ENCODE assay signal across 14 cellular contexts in the genomic region with DNA sequence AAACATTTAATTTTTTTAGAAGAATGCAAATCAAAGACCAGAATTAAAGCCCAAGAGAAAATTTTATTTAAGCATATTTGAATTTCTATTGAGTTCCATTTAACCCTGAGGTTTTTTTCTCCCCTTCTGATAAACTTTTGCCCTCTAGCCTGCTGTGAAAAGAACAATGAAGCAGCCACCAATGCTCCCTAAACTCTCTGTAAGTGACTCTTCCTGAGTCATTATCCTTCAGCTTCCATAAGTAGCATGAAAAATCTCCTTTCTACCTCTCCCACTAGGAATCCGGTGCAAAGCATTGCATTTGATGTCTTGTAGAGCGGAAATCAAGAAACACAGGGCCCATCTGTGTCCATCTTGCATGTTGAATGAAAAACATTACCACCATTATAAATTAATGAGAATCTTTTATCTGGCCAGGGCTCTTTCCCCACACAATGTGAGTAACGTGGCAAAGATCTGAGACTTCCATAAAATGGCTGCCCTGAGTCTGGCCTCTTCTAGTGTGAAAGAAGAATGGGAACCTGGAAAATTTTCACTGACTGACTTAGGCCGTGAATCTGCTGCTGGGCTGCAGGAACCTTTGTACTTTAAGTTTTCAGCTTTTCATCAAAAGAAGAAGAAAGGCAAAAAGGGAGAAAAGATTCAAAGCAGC.
"Had no signal": no experiment of that assay in that cellular context is flagged by ENCODE, and none has a peak within 500 bp of the region (broad histone marks: within the 10 kb centered on the region; RNA-seq: fewer than 3 reads in every experiment).

No MANE protein-coding gene starts in this region.

- H3K9me3 ChIP-seq: esophagus muscularis mucosa, mucosa of descending colon, sigmoid colon had no signal

- H3K27me3 ChIP-seq: esophagus muscularis mucosa, sigmoid colon had no signal

- DNase-seq: activated CD4-positive, alpha-beta T cell treated with anti-CD3 and anti-CD28 coated beads, Interleukin-2, amount 50 U/mL, for 4 hours; activated T-cell treated with anti-CD3 and anti-CD28 coated beads, Interleukin-2, amount 50 U/mL, for 1 hour; cortex of kidney; glutamatergic neuron; mucosa of descending colon; naive thymus-derived CD8-positive, alpha-beta T cell; sigmoid colon; stimulated activated CD4-positive, alpha-beta T cell treated with anti-CD3 and anti-CD28 coated beads, Interleukin-12 subunit alpha, Interleukin-12 subunit beta, amount 100 ng/mL, for 4 hours; stimulated activated naive CD4-positive, alpha-beta T cell; substantia nigra; trophoblast cell had no signal

- H3K4me1 ChIP-seq: esophagus muscularis mucosa, sigmoid colon had no signal

- H3K27ac ChIP-seq: esophagus muscularis mucosa, sigmoid colon had no signal

- H3K36me3 ChIP-seq: esophagus muscularis mucosa, sigmoid colon had no signal

- FAIRE-seq: endometrium, islet of Langerhans had no signal

- H3K4me3 ChIP-seq: esophagus muscularis mucosa, mucosa of descending colon, sigmoid colon had no signal
